19 cellular contexts compared by ENCODE assay signal in the genomic region with DNA sequence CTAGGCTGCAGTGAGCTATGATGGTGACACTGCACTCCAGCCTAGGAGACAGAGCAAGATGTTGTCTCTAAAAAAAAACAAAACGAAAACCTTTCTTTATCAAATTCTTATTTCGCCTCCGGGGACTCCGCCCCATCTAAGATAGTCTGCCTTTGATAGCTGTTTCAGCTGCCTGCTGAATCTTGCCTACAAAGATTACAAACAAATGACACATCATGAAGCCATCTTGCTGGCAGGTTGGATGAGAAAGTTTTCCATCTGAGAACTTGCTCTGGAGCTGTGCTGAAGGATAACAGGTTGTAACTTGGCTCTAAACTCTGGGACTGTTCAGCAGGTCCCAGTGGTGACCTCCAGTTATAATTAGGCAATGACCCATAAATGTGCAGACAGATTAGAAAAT. TPM values are rescaled to one million over a fixed set of nuclear protein-coding genes. Genes with fewer than 3 reads are reported as not detected.
A peak's percentile ranks its signal among the peaks of the same experiment; 100 is the strongest.
DNase-seq lines count a peak whose midpoint lies in the region; ATAC-seq and FAIRE-seq lines count a peak whose summit lies in the region.
"Had no signal": no experiment of that assay in that cellular context is flagged by ENCODE, and none has a peak within 500 bp of the region (broad histone marks: within the 10 kb centered on the region; RNA-seq: fewer than 3 reads in every experiment).

No MANE protein-coding gene starts in this region.

- H4K91ac ChIP-seq in neuronal stem cell (ENCODE audit: low read depth, low read length, poor library complexity), result no peak overlapping the region

- peak overlapping the region; percentile 71 for H3K14ac ChIP-seq in neuronal stem cell (ENCODE audit: low read length)

- H3K4me2 ChIP-seq in neuronal stem cell (ENCODE audit: insufficient read depth, low read length, poor library complexity, severe bottlenecking), result no peak overlapping the region

- DNase-seq in COLO829 (ENCODE audit: low spot score) (peak; percentile 84), M059J (ENCODE audit: low read depth) (peak; percentile 83), epithelial cell of prostate (ENCODE audit: low read depth, low spot score) (peak; percentile 70), neuronal stem cell (ENCODE audit: low spot score) (no peak), GM19239 (ENCODE audit: insufficient read length, low spot score) (no peak)
- DNase-seq in stimulated activated naive CD4-positive, alpha-beta T cell treated with Interleukin-2 at 50 U/mL for 16 hours (lab: John Stamatoyannopoulos, UW), result no peak
- DNase-seq: activated CD4-positive, alpha-beta T cell treated with anti-CD3 and anti-CD28 coated beads for 1 hour; activated gamma-delta T cell; activated naive CD8-positive, alpha-beta T cell treated with anti-CD3 and anti-CD28 coated beads, Interleukin-2, amount 50 U/mL, for 24 hours; C1 segment of cervical spinal cord; DND-41; kidney; NCI-H1436; NCI-H510A; sigmoid colon; stimulated activated CD8-positive, alpha-beta memory T cell treated with anti-CD3 and anti-CD28 coated beads, Interleukin-4, amount 100 ng/mL, for 48 hours had no signal

- H3K4me3 ChIP-seq in neuronal stem cell (ENCODE audit: low read length in 2 of 2), result no peak overlapping the region
- H3K4me3 ChIP-seq: sigmoid colon, SJSA1 had no signal

- WGBS in neuronal stem cell (ENCODE audit: extremely low coverage in 2 of 2, insufficient read length in 2 of 2, insufficient replicate concordance in 1 of 2), 2 donors, result no CpG with 5 or more reads among the region's 4 CpGs

- ATAC-seq in GM21576 (IDR thresholded peaks at IDR 0.05; ENCODE audit: unreplicated experiment), result no peak
- ATAC-seq: activated naive CD8-positive, alpha-beta T cell treated with anti-CD3 and anti-CD28 coated beads, Interleukin-2, amount 50 U/mL, for 24 hours; HCT116 had no signal

- H3K4me1 ChIP-seq in neuronal stem cell (ENCODE audit: control insufficient read depth in 2 of 2, insufficient read depth in 1 of 2, low read depth in 1 of 2, low read length in 2 of 2), result no peaks in the 10 kb centered on the region
- H3K4me1 ChIP-seq: sigmoid colon, SJSA1 had no signal

- H2BK12ac ChIP-seq in neuronal stem cell (ENCODE audit: low read length), result no peak overlapping the region

- H3K23ac ChIP-seq in neuronal stem cell (ENCODE audit: low read depth, low read length, poor library complexity), result no peak overlapping the region

- H2AFZ ChIP-seq in neuronal stem cell (ENCODE audit: low read length), result no peak overlapping the region

- H3K79me1 ChIP-seq in neuronal stem cell (ENCODE audit: low read depth, low read length), result no peaks in the 10 kb centered on the region

- no peak overlapping the region for H2BK5ac ChIP-seq in neuronal stem cell (ENCODE audit: low read length)

- H2AK5ac ChIP-seq in neuronal stem cell (ENCODE audit: low read depth, low read length), result no peak overlapping the region

- no peaks in the 10 kb centered on the region for H3K27me3 ChIP-seq in neuronal stem cell (ENCODE audit: control insufficient read depth in 3 of 3, insufficient read depth in 3 of 3, low read depth in 1 of 3, low read length in 3 of 3)
- H3K27me3 ChIP-seq: sigmoid colon, SJSA1 had no signal

- no peak overlapping the region for H2BK15ac ChIP-seq in neuronal stem cell (ENCODE audit: low read length)

- H3K9ac ChIP-seq in neuronal stem cell (ENCODE audit: low read depth, low read length, poor library complexity), result no peak overlapping the region

- no peak overlapping the region for H3K4ac ChIP-seq in neuronal stem cell (ENCODE audit: low read length)

- peak overlapping the region; percentile 33 for H3K27ac ChIP-seq in epithelial cell of prostate
- H3K27ac ChIP-seq in neuronal stem cell (replicated peaks; ENCODE audit: low read length), result no peak overlapping the region
- H3K27ac ChIP-seq: sigmoid colon, SJSA1 had no signal

- no peak overlapping the region for H4K8ac ChIP-seq in neuronal stem cell (ENCODE audit: low read depth, low read length)

- H2BK120ac ChIP-seq in neuronal stem cell (ENCODE audit: low read depth, low read length), result no peak overlapping the region

- no peak overlapping the region for H3K18ac ChIP-seq in neuronal stem cell (ENCODE audit: low read length)

- no peak for FAIRE-seq in GM19239 (lab: Jason Lieb, UNC)
- FAIRE-seq: kidney had no signal

- H3K36me3 ChIP-seq in neuronal stem cell (replicated peaks in 1 of 2; ENCODE audit: control insufficient read depth in 2 of 2, insufficient read depth in 2 of 2, low read length in 2 of 2), result no peaks in the 10 kb centered on the region
- H3K36me3 ChIP-seq: sigmoid colon, SJSA1 had no signal

- H3K9me3 ChIP-seq in neuronal stem cell (replicated peaks in 1 of 2; ENCODE audit: control insufficient read depth in 2 of 2, insufficient read depth in 1 of 2, low read depth in 1 of 2, low read length in 2 of 2), result no peaks in the 10 kb centered on the region
- H3K9me3 ChIP-seq: sigmoid colon, SJSA1 had no signal

RNA-seq across cellular contexts. Expression of a gene that starts 41.8 kb away (rescaled TPM):
- 5.8 and 14.4 TPM in 2 replicates for total RNA-seq in M059J (2014; rRNA removed; shearing (Covaris generic))
- polyA plus RNA-seq in neuronal stem cell (2013, experiment 1 of 2), result 39.0 TPM
- 36.3 TPM for polyA plus RNA-seq in neuronal stem cell (2013, experiment 2 of 2)

Comparison
In these comparisons a context has a peak if more than half of its experiments do, and no peak if none do; other contexts are left out.
1. DNase-seq: peak in COLO829 (single experiment), M059J (single experiment) and epithelial cell of prostate (single experiment); none in neuronal stem cell (single experiment), stimulated activated naive CD4-positive, alpha-beta T cell treated with Interleukin-2 at 50 U/mL for 16 hours (single experiment) and GM19239 (single experiment).